In genomic region chr6:106860940-106861339, GRCh38 we compare ENCODE assay signal across 20 cellular contexts.
"Had no signal": no experiment of that assay in that cellular context is flagged by ENCODE, and none has a peak within 500 bp of the region (broad histone marks: within the 10 kb centered on the region; RNA-seq: fewer than 3 reads in every experiment).

No MANE protein-coding gene starts in this region.

- H3K27me3 ChIP-seq: foreskin keratinocyte, neural progenitor cell, ovary, right atrium auricular region, sigmoid colon, thyroid gland, upper lobe of left lung, uterus had no signal

- H3K27me3 Mint-ChIP-seq: memory B cell had no signal

- H3K4me1 ChIP-seq: left ventricle myocardium inferior, lower lobe of right lung, neural progenitor cell, right atrium auricular region, upper lobe of left lung, uterus had no signal

- H3K9me3 ChIP-seq: lower lobe of right lung, ovary, right atrium auricular region, sigmoid colon, thyroid gland, uterus had no signal

- DNase-seq: effector memory CD4-positive, alpha-beta T cell; foreskin keratinocyte; kidney; left cardiac atrium; left ventricle myocardium inferior; lower lobe of right lung; midbrain; nucleus accumbens; ovary; sigmoid colon; stimulated activated CD4-positive, alpha-beta T cell treated with anti-CD3 and anti-CD28 coated beads, Interleukin-2, amount 100 ng/mL, for 24 hours; stimulated activated naive CD4-positive, alpha-beta T cell treated with Interleukin-2 at 50 U/mL for 16 hours; thyroid gland; upper lobe of left lung; uterus had no signal

- H3K27ac ChIP-seq: foreskin keratinocyte, left ventricle myocardium inferior, lower lobe of right lung, neural progenitor cell, ovary, right atrium auricular region, sigmoid colon, skin epidermis, thyroid gland, upper lobe of left lung had no signal

- H3K36me3 Mint-ChIP-seq: natural killer cell treated with Interleukin-12 subunit alpha and Interleukin-12 subunit beta and Interleukin-15 and Interleukin-18, amount 100 ng/mL, for 72 hours; neural progenitor cell had no signal

- ATAC-seq: foreskin keratinocyte; left cardiac atrium; lower lobe of right lung; natural killer cell treated with Interleukin-12 subunit alpha and Interleukin-12 subunit beta and Interleukin-15 and Interleukin-18, amount 100 ng/mL, for 72 hours had no signal

- H3K4me1 Mint-ChIP-seq: neural progenitor cell had no signal

- H3K36me3 ChIP-seq: left ventricle myocardium inferior, lower lobe of right lung, neural progenitor cell, ovary, right atrium auricular region, sigmoid colon, thyroid gland, upper lobe of left lung, uterus had no signal

- H3K4me3 ChIP-seq: left ventricle myocardium inferior, lower lobe of right lung, neural progenitor cell, ovary, right atrium auricular region, sigmoid colon, skin epidermis, thyroid gland, upper lobe of left lung, uterus had no signal

- H3K4me3 Mint-ChIP-seq: memory B cell; natural killer cell treated with Interleukin-12 subunit alpha and Interleukin-12 subunit beta and Interleukin-15 and Interleukin-18, amount 100 ng/mL, for 72 hours; neural progenitor cell had no signal

- H3K27ac Mint-ChIP-seq: memory B cell; natural killer cell treated with Interleukin-12 subunit alpha and Interleukin-12 subunit beta and Interleukin-15 and Interleukin-18, amount 100 ng/mL, for 72 hours; neural progenitor cell had no signal
